Comparison of ENCODE assay signal across 26 cellular contexts in genomic region chr2:192140236-192140839, GRCh38.
"Had no signal": no experiment of that assay in that cellular context is flagged by ENCODE, and none has a peak within 500 bp of the region (broad histone marks: within the 10 kb centered on the region; RNA-seq: fewer than 3 reads in every experiment).

No MANE protein-coding gene starts in this region.

- ATAC-seq: activated naive CD4-positive, alpha-beta T cell treated with anti-CD3 and anti-CD28 coated beads, Interleukin-2, amount 50 U/mL, for 72 hours; activated T-cell treated with anti-CD3 and anti-CD28 coated beads, Interleukin-2, amount 50 U/mL, for 72 hours; effector memory CD8-positive, alpha-beta T cell; foreskin keratinocyte; gastrocnemius medialis; heart right ventricle; WTC11 had no signal

- H3K4me3 ChIP-seq: esophagus muscularis mucosa, gastrocnemius medialis, heart right ventricle, hepatocyte had no signal

- DNase-seq: activated CD4-positive, alpha-beta memory T cell treated with anti-CD3 and anti-CD28 coated beads, Interleukin-2, amount 10 ng/mL, durations not matched to agents 7 days and 5 days; activated CD4-positive, alpha-beta T cell treated with anti-CD3 and anti-CD28 coated beads for 1 hour; activated CD4-positive, alpha-beta T cell treated with anti-CD3 and anti-CD28 coated beads for 48 hours; activated CD8-positive, alpha-beta memory T cell treated with anti-CD3 and anti-CD28 coated beads, Interleukin-2, amount 50 U/mL, for 48 hours; activated gamma-delta T cell; activated naive CD4-positive, alpha-beta T cell; activated naive CD4-positive, alpha-beta T cell treated with anti-CD3 and anti-CD28 coated beads, Interleukin-2, amount 10 ng/mL, durations not matched to agents 7 days and 5 days; activated naive CD8-positive, alpha-beta T cell treated with anti-CD3 and anti-CD28 coated beads, Interleukin-2, amount 10 ng/mL, durations not matched to agents 7 days and 5 days; activated T-cell treated with anti-CD3 and anti-CD28 coated beads for 4 hours; activated T-cell treated with anti-CD3 and anti-CD28 coated beads, Interleukin-2, amount 50 U/mL, for 24 hours; activated T-cell treated with anti-CD3 and anti-CD28 coated beads, Interleukin-2, amount 50 U/mL, for 72 hours; amniotic stem cell; anterior cingulate cortex; cortex of kidney; dermis blood vessel endothelial cell; effector CD4-positive, alpha-beta T cell; effector memory CD8-positive, alpha-beta T cell; erythroblast; foreskin keratinocyte; gastrocnemius medialis; heart right ventricle; T-helper 2 cell had no signal
